30 cellular contexts compared by ENCODE assay signal in genomic region chr1:244869950-244870349, GRCh38.
"Had no signal": no experiment of that assay in that cellular context is flagged by ENCODE, and none has a peak within 500 bp of the region (broad histone marks: within the 10 kb centered on the region; RNA-seq: fewer than 3 reads in every experiment).

No MANE protein-coding gene starts in this region.

- H3K36me3 Mint-ChIP-seq: activated CD4-positive, alpha-beta memory T cell treated with anti-CD3 and anti-CD28 coated beads for 36 hours; activated CD8-positive, alpha-beta memory T cell treated with anti-CD3 and anti-CD28 coated beads, Interleukin-2, amount 10 ng/mL, durations not matched to agents 7 days and 5 days; activated naive CD8-positive, alpha-beta T cell; WTC11 had no signal

- H3K9me3 ChIP-seq: esophagus muscularis mucosa, gastrocnemius medialis, heart left ventricle had no signal

- DNase-seq: activated CD4-positive, alpha-beta memory T cell treated with anti-CD3 and anti-CD28 coated beads for 36 hours; activated CD4-positive, alpha-beta T cell treated with anti-CD3 and anti-CD28 coated beads for 1 hour; activated CD4-positive, alpha-beta T cell treated with anti-CD3 and anti-CD28 coated beads for 4 hours; activated CD4-positive, alpha-beta T cell treated with anti-CD3 and anti-CD28 coated beads, Interleukin-2, amount 50 U/mL, for 1 hour; activated CD8-positive, alpha-beta memory T cell treated with anti-CD3 and anti-CD28 coated beads, Interleukin-2, amount 10 ng/mL, durations not matched to agents 7 days and 5 days; activated CD8-positive, alpha-beta memory T cell treated with anti-CD3 and anti-CD28 coated beads, Interleukin-2, amount 50 U/mL, for 4 hours; activated CD8-positive, alpha-beta T cell treated with anti-CD3 and anti-CD28 coated beads, Interleukin-2, amount 10 ng/mL, durations not matched to agents 7 days and 5 days; activated effector memory CD4-positive, alpha-beta T cell treated with anti-CD3 and anti-CD28 coated beads, Interleukin-2, amount 50 U/mL, for 16 hours; activated naive CD4-positive, alpha-beta T cell treated with anti-CD3 and anti-CD28 coated beads for 36 hours; activated T-cell treated with anti-CD3 and anti-CD28 coated beads, Interleukin-2, amount 50 U/mL, for 1 hour; activated T-cell treated with anti-CD3 and anti-CD28 coated beads, Interleukin-2, amount 50 U/mL, for 48 hours; amniotic stem cell; anterior cingulate cortex; brain microvascular endothelial cell; dorsolateral prefrontal cortex; effector memory CD4-positive, alpha-beta T cell; endodermal cell; gastrocnemius medialis; glutamatergic neuron; heart left ventricle; T-helper 2 cell had no signal

- H3K36me3 ChIP-seq: brain microvascular endothelial cell, esophagus muscularis mucosa, gastrocnemius medialis, heart left ventricle had no signal

- H3K27ac Mint-ChIP-seq: activated CD4-positive, alpha-beta memory T cell treated with anti-CD3 and anti-CD28 coated beads for 36 hours; activated CD8-positive, alpha-beta memory T cell treated with anti-CD3 and anti-CD28 coated beads, Interleukin-2, amount 10 ng/mL, durations not matched to agents 7 days and 5 days; activated CD8-positive, alpha-beta T cell treated with anti-CD3 and anti-CD28 coated beads, Interleukin-2, amount 10 ng/mL, durations not matched to agents 7 days and 5 days; activated naive CD4-positive, alpha-beta T cell treated with anti-CD3 and anti-CD28 coated beads for 36 hours; activated naive CD8-positive, alpha-beta T cell; activated T-helper 1 cell treated with anti-CD3 and anti-CD28 coated beads, Interleukin-12 subunit alpha, Interleukin-12 subunit beta, Interleukin-2, Interleukin-4 antibody, amounts not matched to agents 30 ng/mL and 10 ng/mL and 1 ng/mL, durations not matched to agents 14 hours and 24 hours and 36 hours; activated T-helper 2 cell treated with anti-CD3 and anti-CD28 coated beads, Interferon-gamma antibody, Interleukin-2, Interleukin-4, amounts not matched to agents 10 μg/mL and 5 μg/mL and 100 μg/mL, durations not matched to agents 14 hours and 24 hours and 36 hours; dendritic cell treated with granulocyte-macrophage colony-stimulating factor and Interleukin-4, amounts not matched to agents 40 ng/mL and 50 ng/mL, for 4 days; endodermal cell; WTC11 had no signal

- H3K4me3 ChIP-seq: coronary artery, dorsolateral prefrontal cortex, esophagus muscularis mucosa, gastrocnemius medialis, heart left ventricle had no signal

- H3K9me3 Mint-ChIP-seq: activated CD4-positive, alpha-beta memory T cell treated with anti-CD3 and anti-CD28 coated beads for 36 hours; activated naive CD4-positive, alpha-beta T cell treated with anti-CD3 and anti-CD28 coated beads for 36 hours; activated T-helper 1 cell treated with anti-CD3 and anti-CD28 coated beads, Interleukin-12 subunit alpha, Interleukin-12 subunit beta, Interleukin-2, Interleukin-4 antibody, amounts not matched to agents 30 ng/mL and 10 ng/mL and 1 ng/mL, durations not matched to agents 14 hours and 24 hours and 36 hours; activated T-helper 2 cell treated with anti-CD3 and anti-CD28 coated beads, Interferon-gamma antibody, Interleukin-2, Interleukin-4, amounts not matched to agents 10 μg/mL and 5 μg/mL and 100 μg/mL, durations not matched to agents 14 hours and 24 hours and 36 hours; central memory CD8-positive, alpha-beta T cell; dendritic cell treated with granulocyte-macrophage colony-stimulating factor and Interleukin-4, amounts not matched to agents 40 ng/mL and 50 ng/mL, for 4 days; endodermal cell; WTC11 had no signal

- ATAC-seq: activated CD8-positive, alpha-beta memory T cell treated with anti-CD3 and anti-CD28 coated beads, Interleukin-2, amount 10 ng/mL, durations not matched to agents 7 days and 5 days; activated CD8-positive, alpha-beta T cell treated with anti-CD3 and anti-CD28 coated beads, Interleukin-2, amount 10 ng/mL, durations not matched to agents 7 days and 5 days; gastrocnemius medialis; heart left ventricle; WTC11 had no signal

- H3K27ac ChIP-seq: brain microvascular endothelial cell, coronary artery, dorsolateral prefrontal cortex, esophagus muscularis mucosa, foreskin keratinocyte, gastrocnemius medialis, heart left ventricle had no signal

- H3K4me3 Mint-ChIP-seq: activated CD4-positive, alpha-beta memory T cell treated with anti-CD3 and anti-CD28 coated beads for 36 hours; activated CD8-positive, alpha-beta memory T cell treated with anti-CD3 and anti-CD28 coated beads, Interleukin-2, amount 10 ng/mL, durations not matched to agents 7 days and 5 days; activated CD8-positive, alpha-beta T cell treated with anti-CD3 and anti-CD28 coated beads, Interleukin-2, amount 10 ng/mL, durations not matched to agents 7 days and 5 days; activated naive CD4-positive, alpha-beta T cell treated with anti-CD3 and anti-CD28 coated beads for 36 hours; activated naive CD8-positive, alpha-beta T cell; activated T-helper 1 cell treated with anti-CD3 and anti-CD28 coated beads, Interleukin-12 subunit alpha, Interleukin-12 subunit beta, Interleukin-2, Interleukin-4 antibody, amounts not matched to agents 30 ng/mL and 10 ng/mL and 1 ng/mL, durations not matched to agents 14 hours and 24 hours and 36 hours; central memory CD8-positive, alpha-beta T cell; dendritic cell treated with granulocyte-macrophage colony-stimulating factor and Interleukin-4, amounts not matched to agents 40 ng/mL and 50 ng/mL, for 4 days; endodermal cell; WTC11 had no signal

- H3K27me3 Mint-ChIP-seq: activated CD4-positive, alpha-beta memory T cell treated with anti-CD3 and anti-CD28 coated beads for 36 hours; activated CD8-positive, alpha-beta memory T cell treated with anti-CD3 and anti-CD28 coated beads, Interleukin-2, amount 10 ng/mL, durations not matched to agents 7 days and 5 days; activated naive CD8-positive, alpha-beta T cell; central memory CD8-positive, alpha-beta T cell; dendritic cell treated with granulocyte-macrophage colony-stimulating factor and Interleukin-4, amounts not matched to agents 40 ng/mL and 50 ng/mL, for 4 days had no signal
